Comparison of ENCODE assay signal across 12 cellular contexts in the genomic region with DNA sequence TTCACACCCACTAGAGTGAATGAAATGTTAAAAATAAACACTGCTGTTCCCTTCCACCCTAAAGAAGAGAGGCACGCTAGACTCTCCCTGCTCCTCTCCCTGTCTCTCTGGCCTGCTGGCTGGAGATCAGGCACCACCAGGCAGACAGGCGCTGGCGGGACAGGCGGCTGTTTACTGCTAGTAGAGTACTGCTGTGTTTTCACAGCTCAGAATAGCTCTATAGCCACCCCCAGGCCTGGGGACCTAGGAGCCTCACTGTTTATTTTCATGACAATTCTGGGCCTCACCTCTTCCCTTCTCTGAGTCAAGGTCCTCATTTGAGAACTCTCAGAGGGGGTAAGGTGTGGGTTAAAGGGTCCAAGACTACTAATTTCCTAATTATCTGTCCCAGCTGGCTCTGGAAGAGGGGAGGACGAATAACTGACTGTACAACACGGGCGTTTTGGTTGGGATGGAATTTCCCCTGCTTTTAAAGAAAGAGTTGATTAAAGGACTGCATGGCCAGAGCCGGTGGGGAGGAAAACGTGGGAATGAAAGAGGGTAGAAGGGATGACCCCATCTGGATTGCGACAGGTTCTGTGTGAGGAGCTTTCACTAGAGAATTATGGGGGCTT. TPM values are rescaled to one million over a fixed set of nuclear protein-coding genes. Genes with fewer than 3 reads are reported as not detected.
DNase-seq lines count a peak whose midpoint lies in the region; ATAC-seq and TF ChIP-seq lines count a peak whose summit lies in the region.
"Had no signal": no experiment of that assay in that cellular context is flagged by ENCODE, and none has a peak within 500 bp of the region (broad histone marks: within the 10 kb centered on the region; RNA-seq: fewer than 3 reads in every experiment).

No MANE protein-coding gene starts in this region.

- H3K27ac ChIP-seq in ACC112 (ENCODE audit: low read depth, low read length) (no peak overlapping the region), left ventricle myocardium inferior (replicated peaks) (peak overlapping the region; percentile 87), neural progenitor cell (no peak overlapping the region)

- H2AFZ ChIP-seq in ACC112 (ENCODE audit: low read length, unreplicated experiment) (peak overlapping the region; percentile 22), neural progenitor cell (replicated peaks) (peak overlapping the region; percentile 95)

- ATAC-seq in HG03280 (IDR thresholded peaks at IDR 0.05; ENCODE audit: unreplicated experiment) (no peak), HG03378 (IDR thresholded peaks at IDR 0.05; ENCODE audit: unreplicated experiment) (no peak)

- no peaks in the 10 kb centered on the region for H3F3A ChIP-seq in neural progenitor cell (ENCODE audit: low read depth)

- H3K4me1 Mint-ChIP-seq in neural progenitor cell = peaks cover 10% of the 10 kb centered on the region

- H3K4me3 ChIP-seq in ACC112 (ENCODE audit: low read depth, low read length) = no peak overlapping the region
- H3K4me3 ChIP-seq in NT2/D1 (ENCODE audit: insufficient read length, low read depth) = no peak overlapping the region
- H3K4me3 ChIP-seq in left ventricle myocardium inferior = no peak overlapping the region
- H3K4me3 ChIP-seq in neural progenitor cell = no peak overlapping the region

- peaks cover 11% of the 10 kb centered on the region for H3K4me1 ChIP-seq in ACC112 (ENCODE audit: control insufficient read depth, insufficient read depth, low read length, unreplicated experiment)
- H3K4me1 ChIP-seq in NT2/D1 (ENCODE audit: insufficient read depth, insufficient read length) = peaks cover 3% of the 10 kb centered on the region
- H3K4me1 ChIP-seq in left ventricle myocardium inferior = peaks cover 64% of the 10 kb centered on the region
- no peaks in the 10 kb centered on the region for H3K4me1 ChIP-seq in neural progenitor cell
- H3K4me1 ChIP-seq: BE2C had no signal

- TF ChIP-seq CTCF in left ventricle myocardium inferior (IDR thresholded peaks at IDR 0.05; ENCODE audit: borderline replicate concordance) (peak; percentile 16), neural progenitor cell (IDR thresholded peaks at IDR 0.05) (no peak)

- H3K9ac ChIP-seq in NT2/D1 (ENCODE audit: insufficient read length, low read depth) = no peak overlapping the region
- H3K9ac ChIP-seq in neural progenitor cell = no peak overlapping the region

- peaks cover 2% of the 10 kb centered on the region for H3K27me3 Mint-ChIP-seq in neural progenitor cell (ENCODE audit: insufficient read depth, low read depth)

- peak; percentile 23 for DNase-seq in NT2/D1 (ENCODE audit: low read depth, low spot score)
- DNase-seq in left ventricle myocardium inferior = peak; percentile 69
- peak; percentile 33 for DNase-seq in neural progenitor cell (ENCODE audit: low spot score)
- DNase-seq in NCI-H2171 (lab: John Stamatoyannopoulos, UW) = no peak
- DNase-seq in stimulated activated naive CD4-positive, alpha-beta T cell treated with Interleukin-2 at 50 U/mL for 16 hours (lab: John Stamatoyannopoulos, UW) = no peak
- DNase-seq: BE2C; stimulated activated naive CD4-positive, alpha-beta T cell; SW 1271 had no signal

- H3K9me3 Mint-ChIP-seq in neural progenitor cell = no peaks in the 10 kb centered on the region
- H3K9me3 Mint-ChIP-seq: activated T-helper 1 cell treated with anti-CD3 and anti-CD28 coated beads, Interleukin-12 subunit alpha, Interleukin-12 subunit beta, Interleukin-2, Interleukin-4 antibody, amounts not matched to agents 30 ng/mL and 10 ng/mL and 1 ng/mL, durations not matched to agents 14 hours and 24 hours and 36 hours had no signal

- intact Hi-C loops in left ventricle myocardium inferior (cut with micrococcal nuclease) = no loop called here

- H3K36me3 ChIP-seq in ACC112 (ENCODE audit: insufficient read depth, low read length) (no peaks in the 10 kb centered on the region), NT2/D1 (ENCODE audit: insufficient read depth, insufficient read length, low read length) (no peaks in the 10 kb centered on the region), left ventricle myocardium inferior (no peaks in the 10 kb centered on the region), neural progenitor cell (no peaks in the 10 kb centered on the region)
- H3K36me3 ChIP-seq: BE2C had no signal

- H3K79me2 ChIP-seq in ACC112 (ENCODE audit: control insufficient read depth, insufficient read depth, low read length, unreplicated experiment) = no peaks in the 10 kb centered on the region
- no peaks in the 10 kb centered on the region for H3K79me2 ChIP-seq in neural progenitor cell (ENCODE audit: low read depth)

- no peak overlapping the region for H3K4me2 ChIP-seq in neural progenitor cell

- no peaks in the 10 kb centered on the region for H3K36me3 Mint-ChIP-seq in neural progenitor cell

- no peak overlapping the region for H3K4me3 Mint-ChIP-seq in neural progenitor cell
- H3K4me3 Mint-ChIP-seq: activated T-helper 1 cell treated with anti-CD3 and anti-CD28 coated beads, Interleukin-12 subunit alpha, Interleukin-12 subunit beta, Interleukin-2, Interleukin-4 antibody, amounts not matched to agents 30 ng/mL and 10 ng/mL and 1 ng/mL, durations not matched to agents 14 hours and 24 hours and 36 hours had no signal

- H3K27me3 ChIP-seq in ACC112 (ENCODE audit: insufficient read depth, low read length) = no peaks in the 10 kb centered on the region
- no peaks in the 10 kb centered on the region for H3K27me3 ChIP-seq in NT2/D1 (ENCODE audit: insufficient read depth, insufficient read length)
- H3K27me3 ChIP-seq in left ventricle myocardium inferior (ENCODE audit: low read depth) = no peaks in the 10 kb centered on the region
- H3K27me3 ChIP-seq in neural progenitor cell = no peaks in the 10 kb centered on the region

- no peaks in the 10 kb centered on the region for H4K20me1 ChIP-seq in neural progenitor cell (ENCODE audit: low read depth)

- no peaks in the 10 kb centered on the region for H3K9me3 ChIP-seq in NT2/D1 (ENCODE audit: insufficient read depth, low read length)
- no peaks in the 10 kb centered on the region for H3K9me3 ChIP-seq in left ventricle myocardium inferior (replicated peaks)
- no peaks in the 10 kb centered on the region for H3K9me3 ChIP-seq in neural progenitor cell (ENCODE audit: low read depth)
- H3K9me3 ChIP-seq: BE2C had no signal

- H3K27ac Mint-ChIP-seq in neural progenitor cell = peak overlapping the region; percentile 30
- H3K27ac Mint-ChIP-seq: activated T-helper 1 cell treated with anti-CD3 and anti-CD28 coated beads, Interleukin-12 subunit alpha, Interleukin-12 subunit beta, Interleukin-2, Interleukin-4 antibody, amounts not matched to agents 30 ng/mL and 10 ng/mL and 1 ng/mL, durations not matched to agents 14 hours and 24 hours and 36 hours had no signal

RNA-seq across cellular contexts. Expression of a gene that starts 9.0 kb away (rescaled TPM):
- total RNA-seq in left ventricle myocardium inferior = not detected
- total RNA-seq in neural progenitor cell (ENCODE audit: low replicate concordance) = not detected in 2 replicates
- total RNA-seq: activated T-helper 1 cell treated with anti-CD3 and anti-CD28 coated beads, Interleukin-12 subunit alpha, Interleukin-12 subunit beta, Interleukin-2, Interleukin-4 antibody, amounts not matched to agents 30 ng/mL and 10 ng/mL and 1 ng/mL, durations not matched to agents 14 hours and 24 hours and 36 hours had no signal

RNA-seq across cellular contexts. Expression of a gene that starts 40.6 kb away (rescaled TPM):
- total RNA-seq in left ventricle myocardium inferior (7.6 TPM), neural progenitor cell (ENCODE audit: low replicate concordance) (0.90 TPM in 1 of 2 replicates, not detected in the other)

RNA-seq across cellular contexts. Expression of a gene that starts 47.3 kb away (rescaled TPM):
- total RNA-seq in left ventricle myocardium inferior (0.44 TPM), neural progenitor cell (ENCODE audit: low replicate concordance) (1.2 and 2.1 TPM in 2 replicates)

RNA-seq across cellular contexts. Expression of a gene that starts 58.4 kb away (rescaled TPM):
- total RNA-seq in left ventricle myocardium inferior (62.6 TPM), neural progenitor cell (ENCODE audit: low replicate concordance) (106 and 108 TPM in 2 replicates)

Comparison
In these comparisons a context has a peak if more than half of its experiments do, and no peak if none do; other contexts are left out.
1. DNase-seq: peak in NT2/D1 (single experiment), left ventricle myocardium inferior (single experiment) and neural progenitor cell (single experiment); none in NCI-H2171 (single experiment) and stimulated activated naive CD4-positive, alpha-beta T cell treated with Interleukin-2 at 50 U/mL for 16 hours (single experiment).